In the genomic region with DNA sequence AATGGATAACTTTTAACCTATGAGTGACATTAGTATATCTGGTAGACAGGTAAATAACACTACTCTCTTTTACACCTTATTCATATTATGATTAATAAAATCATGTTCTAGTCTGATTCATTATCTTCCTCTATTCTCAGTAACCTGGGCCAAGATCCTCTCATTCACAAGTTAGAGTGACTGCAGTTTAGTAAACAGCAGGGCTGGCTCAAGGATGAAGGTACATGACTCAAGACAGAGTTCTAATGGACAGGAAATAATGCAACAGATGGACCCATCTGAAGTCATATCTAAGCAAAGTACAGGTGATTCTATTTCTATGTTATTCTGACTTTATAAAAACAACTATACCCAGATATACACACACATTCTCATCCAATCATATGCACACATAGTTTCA, we compare ENCODE assay signal across 24 cellular contexts.
DNase-seq lines count a peak whose midpoint lies in the region; ATAC-seq, FAIRE-seq and TF ChIP-seq lines count a peak whose summit lies in the region.
"Had no signal": no experiment of that assay in that cellular context is flagged by ENCODE, and none has a peak within 500 bp of the region (broad histone marks: within the 10 kb centered on the region; RNA-seq: fewer than 3 reads in every experiment).

No MANE protein-coding gene starts in this region.

- DNase-seq in MCF 10A (ENCODE audit: unreplicated experiment) (peak; percentile 30), breast epithelium (ENCODE audit: low spot score in 2 of 2) (no peak), bronchial epithelial cell (ENCODE audit: low read depth) (peak; percentile 71), foreskin keratinocyte (peak; percentile 1 to 7), right cardiac atrium (no peak), NCI-H2196 (lab: John Stamatoyannopoulos, UW; ENCODE audit: unreplicated experiment) (no peak)
- DNase-seq: 8988T, ACHN, GM23248, H7, Kasumi-1, NCI-H1105 treated with DMSO at 0.1 percent for 48 hours, NCI-H146, NCI-H1930, NCI-H2107, NCI-H345, NCI-H524, NCI-H774 had no signal

- POLR2A ChIA-PET in MCF 10A (lab: Yijun Ruan, JAX): no interaction called here

- no peaks in the 10 kb centered on the region for H3K27me3 Mint-ChIP-seq in MCF 10A (ENCODE audit: insufficient read depth, unreplicated experiment)

- no peak for FAIRE-seq in bronchial epithelial cell (lab: Jason Lieb, UNC)
- FAIRE-seq: G401.6, HTR-8/SVneo, K562 had no signal

- H3K9me3 Mint-ChIP-seq in MCF 10A (ENCODE audit: unreplicated experiment): no peaks in the 10 kb centered on the region

- BruUV-seq in MCF 10A (replicated peaks; lab: Mats Ljungman, UMichigan): no TSS peak

- H3K4me3 Mint-ChIP-seq in MCF 10A (ENCODE audit: unreplicated experiment): no peak overlapping the region

- H3K4me3 ChIP-seq in breast epithelium (no peak overlapping the region), bronchial epithelial cell (ENCODE audit: low read depth, low read length) (no peak overlapping the region), right cardiac atrium (ENCODE audit: low read length) (no peak overlapping the region)
- H3K4me3 ChIP-seq: GM23248, K562, SJSA1 had no signal

- H3K36me3 ChIP-seq in breast epithelium (no peaks in the 10 kb centered on the region), bronchial epithelial cell (ENCODE audit: control insufficient read depth, insufficient read depth, low read length) (no peaks in the 10 kb centered on the region)
- H3K36me3 ChIP-seq: SJSA1 had no signal

- no peak for ATAC-seq in foreskin keratinocyte
- ATAC-seq in right cardiac atrium: no peak
- no peak for ATAC-seq in HG03025 (IDR thresholded peaks at IDR 0.05; ENCODE audit: low FRiP score, unreplicated experiment)
- ATAC-seq: K562, Right ventricle myocardium inferior had no signal

- H3K4me1 Mint-ChIP-seq in MCF 10A (ENCODE audit: insufficient read depth, unreplicated experiment): peaks cover 15% of the 10 kb centered on the region

- H3K27ac Mint-ChIP-seq in MCF 10A (ENCODE audit: low read depth, unreplicated experiment): peak overlapping the region; percentile 53

- H3K27me3 ChIP-seq in breast epithelium (no peaks in the 10 kb centered on the region), bronchial epithelial cell (ENCODE audit: control insufficient read depth, insufficient read depth, low read length) (no peaks in the 10 kb centered on the region), foreskin keratinocyte (no peaks in the 10 kb centered on the region), right cardiac atrium (ENCODE audit: control insufficient read depth, insufficient read depth) (no peaks in the 10 kb centered on the region)
- H3K27me3 ChIP-seq: SJSA1 had no signal

- no peak for TF ChIP-seq POLR2A in breast epithelium (IDR thresholded peaks at IDR 0.05)

- CTCF ChIA-PET in MCF 10A (lab: Yijun Ruan, JAX): no interaction called here

- no peak overlapping the region for H3K27ac ChIP-seq in breast epithelium
- no peak overlapping the region for H3K27ac ChIP-seq in foreskin keratinocyte
- H3K27ac ChIP-seq in right cardiac atrium (ENCODE audit: low read length): no peak overlapping the region
- H3K27ac ChIP-seq: GM23248, SJSA1 had no signal

- intact Hi-C loops in MCF 10A (cut with micrococcal nuclease) (no loop called here), breast epithelium (cut with DNase I; ENCODE audit: low total_unique reads) (no loop called here), right cardiac atrium (cut with DNase I) (no loop called here)

- no peaks in the 10 kb centered on the region for H3K4me1 ChIP-seq in breast epithelium
- H3K4me1 ChIP-seq in foreskin keratinocyte: no peaks in the 10 kb centered on the region
- H3K4me1 ChIP-seq in right cardiac atrium (ENCODE audit: control insufficient read depth, insufficient read depth, low read length): no peaks in the 10 kb centered on the region
- H3K4me1 ChIP-seq: SJSA1 had no signal

- TF ChIP-seq CTCF in MCF 10A (IDR thresholded peaks at IDR 0.05; ENCODE audit: unreplicated experiment): no peak
- TF ChIP-seq CTCF in breast epithelium (IDR thresholded peaks at IDR 0.05): no peak
- no peak for TF ChIP-seq CTCF in bronchial epithelial cell (IDR thresholded peaks at IDR 0.05; ENCODE audit: insufficient read depth, low read length, severe bottlenecking)
- no peak for TF ChIP-seq CTCF in foreskin keratinocyte (conservative IDR thresholded peaks at IDR 0.05)

- no peaks in the 10 kb centered on the region for H3K9me3 ChIP-seq in breast epithelium
- H3K9me3 ChIP-seq in right cardiac atrium (ENCODE audit: control insufficient read depth, low read length): peaks cover 1% of the 10 kb centered on the region

- H3K36me3 Mint-ChIP-seq in MCF 10A (ENCODE audit: insufficient read depth, unreplicated experiment): no peaks in the 10 kb centered on the region

Comparison
In these comparisons a context has a peak if more than half of its experiments do, and no peak if none do; other contexts are left out.
1. DNase-seq: peak in MCF 10A (single experiment), bronchial epithelial cell (single experiment) and foreskin keratinocyte (2 of 2); none in breast epithelium (0 of 2), right cardiac atrium (0 of 3) and NCI-H2196 (single experiment).